In genomic region chr12:84946753-84947152, GRCh38 we compare ENCODE assay signal across 31 cellular contexts. TPM values are rescaled to one million over a fixed set of nuclear protein-coding genes. Genes with fewer than 3 reads are reported as not detected.
"Had no signal": no experiment of that assay in that cellular context is flagged by ENCODE, and none has a peak within 500 bp of the region (broad histone marks: within the 10 kb centered on the region; RNA-seq: fewer than 3 reads in every experiment).

No MANE protein-coding gene starts in this region.

- H3K4me1 Mint-ChIP-seq: activated T-helper 17 cell treated with anti-CD3 and anti-CD28 coated beads, Interleukin-2, amount 50 U/mL, for 72 hours had no signal

- H3K27ac ChIP-seq: body of pancreas, esophagus muscularis mucosa, gastroesophageal sphincter, heart right ventricle had no signal

- ATAC-seq: activated CD8-positive, alpha-beta T cell treated with anti-CD3 and anti-CD28 coated beads for 36 hours; activated T-cell treated with anti-CD3 and anti-CD28 coated beads, Interleukin-2, amount 50 U/mL, for 4 hours; activated T-helper 17 cell treated with anti-CD3 and anti-CD28 coated beads, Interleukin-2, amount 50 U/mL, for 72 hours; body of pancreas; effector memory CD8-positive, alpha-beta T cell; gastroesophageal sphincter; heart right ventricle had no signal

- H3K36me3 ChIP-seq: esophagus muscularis mucosa, gastroesophageal sphincter, heart right ventricle had no signal

- DNase-seq: activated CD4-positive, alpha-beta T cell treated with anti-CD3 and anti-CD28 coated beads for 4 hours; activated CD4-positive, alpha-beta T cell treated with anti-CD3 and anti-CD28 coated beads, Interleukin-2, amount 50 U/mL, for 1 hour; activated CD4-positive, alpha-beta T cell treated with anti-CD3 and anti-CD28 coated beads, Interleukin-2, amount 50 U/mL, for 48 hours; activated CD4-positive, CD25-positive, alpha-beta regulatory T cell; activated CD4-positive, CD25-positive, alpha-beta regulatory T cell treated with anti-CD3 and anti-CD28 coated beads, Interleukin-2, amount 50 U/mL, for 72 hours; activated CD8-positive, alpha-beta memory T cell treated with anti-CD3 and anti-CD28 coated beads for 24 hours; activated CD8-positive, alpha-beta T cell treated with anti-CD3 and anti-CD28 coated beads for 36 hours; activated effector memory CD4-positive, alpha-beta T cell treated with Interleukin-2 at 50 U/mL for 16 hours; activated gamma-delta T cell treated with Interleukin-2 at 50 U/mL for 16 hours; activated naive CD4-positive, alpha-beta T cell treated with anti-CD3 and anti-CD28 coated beads, Interleukin-2, amount 50 U/mL, for 16 hours; activated naive CD4-positive, alpha-beta T cell treated with Interleukin-2 at 50 U/mL for 16 hours; activated T-cell treated with anti-CD3 and anti-CD28 coated beads, Interleukin-2, amount 50 U/mL, for 4 hours; amniotic stem cell; anterior cingulate cortex; body of pancreas; caudate nucleus; cortex of kidney; dermis blood vessel endothelial cell; effector CD4-positive, alpha-beta T cell; effector memory CD8-positive, alpha-beta T cell; erythroblast; foreskin melanocyte; heart right ventricle; T-helper 2 cell had no signal

- H3K27ac Mint-ChIP-seq: activated CD8-positive, alpha-beta T cell treated with anti-CD3 and anti-CD28 coated beads for 36 hours; activated naive CD8-positive, alpha-beta T cell; activated T-helper 17 cell treated with anti-CD3 and anti-CD28 coated beads, Interleukin-2, amount 50 U/mL, for 72 hours; effector memory CD8-positive, alpha-beta T cell had no signal

- H3K27me3 Mint-ChIP-seq: activated CD8-positive, alpha-beta T cell treated with anti-CD3 and anti-CD28 coated beads for 36 hours; activated T-helper 17 cell treated with anti-CD3 and anti-CD28 coated beads, Interleukin-2, amount 50 U/mL, for 72 hours; effector memory CD8-positive, alpha-beta T cell had no signal

- H3K4me3 ChIP-seq: body of pancreas, esophagus muscularis mucosa, gastroesophageal sphincter, heart right ventricle had no signal

- H3K9me3 ChIP-seq: body of pancreas, esophagus muscularis mucosa, gastroesophageal sphincter had no signal

- H3K4me1 ChIP-seq: body of pancreas, esophagus muscularis mucosa, gastroesophageal sphincter, heart right ventricle had no signal

- H3K36me3 Mint-ChIP-seq: activated naive CD8-positive, alpha-beta T cell had no signal

- H3K27me3 ChIP-seq: body of pancreas, esophagus muscularis mucosa, gastroesophageal sphincter, heart right ventricle had no signal

- FAIRE-seq: colon had no signal

- H3K9me3 Mint-ChIP-seq: activated CD8-positive, alpha-beta T cell treated with anti-CD3 and anti-CD28 coated beads for 36 hours; activated T-cell treated with anti-CD3 and anti-CD28 coated beads, Interleukin-2, amount 50 U/mL, for 4 hours; activated T-helper 17 cell treated with anti-CD3 and anti-CD28 coated beads, Interleukin-2, amount 50 U/mL, for 72 hours had no signal

- H3K4me3 Mint-ChIP-seq: activated CD8-positive, alpha-beta T cell treated with anti-CD3 and anti-CD28 coated beads for 36 hours; activated naive CD8-positive, alpha-beta T cell; activated T-cell treated with anti-CD3 and anti-CD28 coated beads, Interleukin-2, amount 50 U/mL, for 4 hours; activated T-helper 17 cell treated with anti-CD3 and anti-CD28 coated beads, Interleukin-2, amount 50 U/mL, for 72 hours; effector memory CD8-positive, alpha-beta T cell had no signal

RNA-seq across cellular contexts. Expression of gene SLC6A15, which starts 34.2 kb away (rescaled TPM):
- total RNA-seq: activated CD8-positive, alpha-beta T cell treated with anti-CD3 and anti-CD28 coated beads for 36 hours; body of pancreas; chondrocyte; heart right ventricle; T-helper 1 cell treated with Interleukin-12 subunit alpha and Interleukin-12 subunit beta and Interleukin-4 antibody, amounts not matched to agents 30 ng/mL and 1 ng/mL, for 36 hours had no signal
- polyA plus RNA-seq: heart right ventricle had no signal
